In the genomic region with DNA sequence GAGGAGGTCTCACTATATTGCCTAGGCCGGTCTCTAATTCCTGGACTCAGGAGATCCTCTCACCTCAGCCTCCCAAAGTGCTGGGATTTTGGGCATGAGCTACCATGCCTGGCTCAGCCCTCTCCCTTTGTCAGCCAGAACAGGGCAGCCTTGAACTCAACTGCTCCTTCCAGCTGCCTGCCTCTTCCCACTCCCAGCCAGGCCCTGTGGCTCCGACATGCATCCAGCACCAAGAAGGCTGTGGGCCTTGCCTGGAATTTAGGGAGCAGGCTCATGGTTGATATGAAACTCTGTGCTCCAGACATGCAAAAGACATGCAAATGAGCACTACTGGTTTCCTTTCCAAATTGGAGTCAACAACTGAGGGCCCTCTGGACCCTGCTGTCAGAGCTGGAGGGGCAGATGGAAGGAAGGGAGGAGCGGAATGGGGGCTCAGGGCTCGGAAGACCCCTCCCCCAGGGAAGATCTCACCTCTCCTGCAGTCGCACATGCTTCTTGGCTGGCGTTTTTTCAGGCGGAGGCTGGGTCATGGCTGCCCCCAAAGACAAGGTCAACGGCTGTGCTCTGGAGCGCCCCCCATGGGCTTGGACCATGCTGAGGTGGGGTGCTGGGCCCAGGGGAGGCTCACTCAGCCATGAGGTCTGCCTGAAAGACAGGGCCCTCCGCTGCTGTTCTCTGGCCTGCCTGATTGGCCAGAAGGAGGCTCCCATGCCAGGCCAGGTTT, we compare ENCODE assay signal across 9 cellular contexts. TPM values are rescaled to one million over a fixed set of nuclear protein-coding genes. Genes with fewer than 3 reads are reported as not detected.
DNase-seq lines count a peak whose midpoint lies in the region; ATAC-seq and TF ChIP-seq lines count a peak whose summit lies in the region.
"Had no signal": no experiment of that assay in that cellular context is flagged by ENCODE, and none has a peak within 500 bp of the region (broad histone marks: within the 10 kb centered on the region; RNA-seq: fewer than 3 reads in every experiment).

No MANE protein-coding gene starts in this region.

- H3K9me3 ChIP-seq in BLaER1, result no peaks in the 10 kb centered on the region
- no peaks in the 10 kb centered on the region for H3K9me3 ChIP-seq in SU-DHL-6 (ENCODE audit: insufficient read depth, low read length)
- no peaks in the 10 kb centered on the region for H3K9me3 ChIP-seq in osteoblast (ENCODE audit: low read depth, low read length)

- no peaks in the 10 kb centered on the region for H3K9me2 ChIP-seq in SU-DHL-6 (replicated peaks; ENCODE audit: insufficient read depth, low read length)

- H3K27me3 ChIP-seq in BLaER1 (no peaks in the 10 kb centered on the region), SU-DHL-6 (ENCODE audit: low read length) (no peaks in the 10 kb centered on the region), osteoblast (ENCODE audit: insufficient read depth, low read length) (no peaks in the 10 kb centered on the region)

- H3K79me2 ChIP-seq in SU-DHL-6 (ENCODE audit: insufficient read depth, low read length), result peaks cover 10% of the 10 kb centered on the region; the same call in 1 of the 2 replicates
- no peaks in the 10 kb centered on the region for H3K79me2 ChIP-seq in osteoblast (ENCODE audit: insufficient read depth, low read length)

- H3K36me3 ChIP-seq in BLaER1 (peaks cover 44% of the 10 kb centered on the region), SU-DHL-6 (ENCODE audit: low read length) (no peaks in the 10 kb centered on the region), osteoblast (ENCODE audit: insufficient read depth, low read length) (no peaks in the 10 kb centered on the region)

- ATAC-seq in HG03520 (IDR thresholded peaks at IDR 0.05; ENCODE audit: unreplicated experiment), result no peak

- H2AFZ ChIP-seq in SU-DHL-6 (ENCODE audit: low read depth, low read length, severe bottlenecking) (no peak overlapping the region), osteoblast (ENCODE audit: low read length) (no peak overlapping the region)

- intact Hi-C loops in head of caudate nucleus (cut with DNase I), result no loop called here

- peak overlapping the region; percentile 98 for H3K4me2 ChIP-seq in BLaER1
- H3K4me2 ChIP-seq in SU-DHL-6 (ENCODE audit: low read depth, low read length, poor library complexity, severe bottlenecking), result peak overlapping the region; percentile 66
- H3K4me2 ChIP-seq in osteoblast (ENCODE audit: insufficient read depth, low read length), result no peak overlapping the region

- peak; percentile 49 for DNase-seq in germinal center (ENCODE audit: low spot score)
- DNase-seq in osteoblast (ENCODE audit: insufficient read length, low spot score, missing footprints), result no peak
- DNase-seq in head of caudate nucleus, result no peak
- DNase-seq in NCI-H2171 (lab: John Stamatoyannopoulos, UW), result no peak

- H3K4me1 ChIP-seq in BLaER1, result peaks cover 84% of the 10 kb centered on the region
- peaks cover 10% of the 10 kb centered on the region for H3K4me1 ChIP-seq in osteoblast (ENCODE audit: insufficient read depth, low read length)

- TF ChIP-seq POLR2A in GM19193 (IDR thresholded peaks at IDR 0.05; ENCODE audit: extremely low read depth, insufficient read depth, insufficient read length), result peak; percentile 35

- no peaks in the 10 kb centered on the region; the same call in 1 of the 2 replicates for H3F3A ChIP-seq in SU-DHL-6 (ENCODE audit: insufficient read depth)

- peak; percentile 35 for TF ChIP-seq CTCF in SU-DHL-6 (IDR thresholded peaks at IDR 0.05; ENCODE audit: insufficient read depth, low read length, poor library complexity, severe bottlenecking)
- no peak for TF ChIP-seq CTCF in osteoblast (IDR thresholded peaks at IDR 0.05; ENCODE audit: extremely low read depth, low read depth, low read length)

- H3K9ac ChIP-seq in BLaER1 (peak overlapping the region; percentile 86), SU-DHL-6 (ENCODE audit: low read length) (peak overlapping the region; percentile 76)

- H3K4me3 ChIP-seq in BLaER1 (peak overlapping the region; percentile 71), SU-DHL-6 (ENCODE audit: insufficient read depth, low read length, poor library complexity, severe bottlenecking) (peak overlapping the region; percentile 52), osteoblast (ENCODE audit: insufficient read depth, low read length) (no peak overlapping the region)

- H4K20me1 ChIP-seq in BLaER1 (peaks cover 31% of the 10 kb centered on the region; the same call in 1 of the 2 replicates), SU-DHL-6 (ENCODE audit: low read depth, low read length) (no peaks in the 10 kb centered on the region), osteoblast (ENCODE audit: insufficient read depth, low read length) (no peaks in the 10 kb centered on the region)

- H3K27ac ChIP-seq in BLaER1 (peak overlapping the region; percentile 97), SU-DHL-6 (ENCODE audit: low read depth, low read length) (peak overlapping the region; percentile 87), osteoblast (ENCODE audit: low read depth, low read length) (no peak overlapping the region)

RNA-seq across cellular contexts. Expression of a gene that starts 1.4 kb away (rescaled TPM):
- total RNA-seq in osteoblast, result not detected in 2 replicates
- total RNA-seq: myocyte had no signal

RNA-seq across cellular contexts. Expression of a gene that starts 14.4 kb away (rescaled TPM):
- total RNA-seq in osteoblast, result 24.2 and 25.0 TPM in 2 replicates

RNA-seq across cellular contexts. Expression of a gene that starts 34.6 kb away (rescaled TPM):
- total RNA-seq in osteoblast, result not detected in 2 replicates

RNA-seq across cellular contexts. Expression of a gene that starts 36.3 kb away (rescaled TPM):
- not detected in 2 replicates for total RNA-seq in osteoblast
- total RNA-seq: myocyte had no signal
